9 cellular contexts compared by ENCODE assay signal in genomic region chr5:38346593-38346992, GRCh38.
"Had no signal": no experiment of that assay in that cellular context is flagged by ENCODE, and none has a peak within 500 bp of the region (broad histone marks: within the 10 kb centered on the region; RNA-seq: fewer than 3 reads in every experiment).

No MANE protein-coding gene starts in this region.

- H3K4me3 ChIP-seq: GM23248, HAP-1, K562 had no signal

- H2AFZ ChIP-seq: GM23248 had no signal

- H3K36me3 ChIP-seq: HAP-1 had no signal

- H3K4me1 ChIP-seq: HAP-1 had no signal

- H3K9ac ChIP-seq: GM23248 had no signal

- H3K9me3 ChIP-seq: HAP-1 had no signal

- DNase-seq: GOT3, H7, IMR-90, KG1 had no signal

- H3K27ac ChIP-seq: GM23248, HL-60 had no signal

- FAIRE-seq: HepG2, K562 had no signal
